10 cellular contexts compared by ENCODE assay signal in genomic region chr17:62869885-62870580, GRCh38.
DNase-seq lines count a peak whose midpoint lies in the region; ATAC-seq and TF ChIP-seq lines count a peak whose summit lies in the region.
"Had no signal": no experiment of that assay in that cellular context is flagged by ENCODE, and none has a peak within 500 bp of the region (broad histone marks: within the 10 kb centered on the region; RNA-seq: fewer than 3 reads in every experiment).

No MANE protein-coding gene starts in this region.

- no peak for TF ChIP-seq EP300 in ovary (IDR thresholded peaks at IDR 0.05)

- peak overlapping the region; percentile 50; the same call in 1 of the 2 replicates for H3K4me2 ChIP-seq in IMR-90 (ENCODE audit: low read depth, low read length)

- peaks cover 2% of the 10 kb centered on the region; the same call in 1 of the 2 replicates for H3K27me3 ChIP-seq in IMR-90 (ENCODE audit: control insufficient read depth, insufficient read depth, low read length)
- H3K27me3 ChIP-seq in iPS DF 6.9 (ENCODE audit: control insufficient read depth, insufficient read depth, low read length), result no peaks in the 10 kb centered on the region
- no peaks in the 10 kb centered on the region for H3K27me3 ChIP-seq in ovary

- TF ChIP-seq POLR2A in IMR-90 (IDR thresholded peaks at IDR 0.05; ENCODE audit: low read depth, low read length) (no peak), ovary (IDR thresholded peaks at IDR 0.05) (no peak)

- ATAC-seq in IMR-90 (ENCODE audit: low read depth), result peak; percentile 88
- peak; percentile 57 for ATAC-seq in activated T-helper 17 cell treated with anti-CD3 and anti-CD28 coated beads, Interleukin-2, amount 50 U/mL, for 72 hours (replicated peaks)
- no peak for ATAC-seq in HG03280 (IDR thresholded peaks at IDR 0.05; ENCODE audit: unreplicated experiment)

- H4K8ac ChIP-seq in IMR-90 (ENCODE audit: low read depth in 2 of 2, low read length in 2 of 2), result no peak overlapping the region

- no peak overlapping the region for H3K9ac ChIP-seq in IMR-90 (ENCODE audit: low read depth, low read length)

- no peak overlapping the region for H4K5ac ChIP-seq in IMR-90 (ENCODE audit: low read depth, low read length)

- no peak overlapping the region for H2AK9ac ChIP-seq in IMR-90 (replicated peaks; ENCODE audit: low read depth, low read length, poor library complexity)

- POLR2A ChIA-PET in IMR-90 (lab: Charles Lee; ENCODE audit: unreplicated experiment), result no interaction called here

- BruUV-seq in IMR-90 (replicated peaks; lab: Mats Ljungman, UMichigan), result no TSS peak

- no peak for TF ChIP-seq CTCF in IMR-90 (conservative IDR thresholded peaks at IDR 0.05; ENCODE audit: low read depth, low read length)
- no peak for TF ChIP-seq CTCF in ovary (IDR thresholded peaks at IDR 0.05)

- H2BK120ac ChIP-seq in IMR-90 (ENCODE audit: low read depth, low read length), result no peak overlapping the region

- H3K4me3 ChIP-seq in IMR-90 (ENCODE audit: insufficient read depth, low read depth, low read length) (no peak overlapping the region), iPS DF 6.9 (ENCODE audit: low read length) (no peak overlapping the region), ovary (no peak overlapping the region)

- dilution Hi-C loops in IMR-90 (cut with HindIII; ENCODE audit: low sequenced_read_pairs, unreplicated experiment), result no loop called here

- peaks cover 4% of the 10 kb centered on the region for H3K9me3 Mint-ChIP-seq in activated T-helper 17 cell treated with anti-CD3 and anti-CD28 coated beads, Interleukin-2, amount 50 U/mL, for 72 hours
- H3K9me3 Mint-ChIP-seq: activated T-cell treated with anti-CD3 and anti-CD28 coated beads, Interleukin-2, amount 50 U/mL, for 24 hours had no signal

- no peak overlapping the region for H3K27ac Mint-ChIP-seq in activated T-helper 17 cell treated with anti-CD3 and anti-CD28 coated beads, Interleukin-2, amount 50 U/mL, for 72 hours
- H3K27ac Mint-ChIP-seq: activated T-cell treated with anti-CD3 and anti-CD28 coated beads, Interleukin-2, amount 50 U/mL, for 24 hours had no signal

- peaks cover 38% of the 10 kb centered on the region for H3K27me3 Mint-ChIP-seq in activated T-helper 17 cell treated with anti-CD3 and anti-CD28 coated beads, Interleukin-2, amount 50 U/mL, for 72 hours

- intact Hi-C loops in IMR-90 (cut with micrococcal nuclease) (no loop called here), ovary (cut with DNase I) (no loop called here)

- H3K4me1 Mint-ChIP-seq in activated T-helper 17 cell treated with anti-CD3 and anti-CD28 coated beads, Interleukin-2, amount 50 U/mL, for 72 hours, result no peaks in the 10 kb centered on the region

- CTCF ChIA-PET in IMR-90 (lab: Yijun Ruan, JAX), result interaction anchor here (0.6 kb wide), 1 partner anchor 10 kb away, joined by 4 read pairs; no protein-coding TSS in a partner anchor

- H3K4ac ChIP-seq in IMR-90 (ENCODE audit: low read depth, low read length), result no peak overlapping the region

- no peak overlapping the region for H2BK15ac ChIP-seq in IMR-90 (ENCODE audit: low read depth, low read length)

- no peak overlapping the region for H2BK20ac ChIP-seq in IMR-90 (ENCODE audit: low read depth, low read length)

- H2AFZ ChIP-seq in IMR-90 (replicated peaks; ENCODE audit: low read length, poor library complexity), result peak overlapping the region; percentile 5

- no peak overlapping the region for H3K4me3 Mint-ChIP-seq in activated T-helper 17 cell treated with anti-CD3 and anti-CD28 coated beads, Interleukin-2, amount 50 U/mL, for 72 hours
- H3K4me3 Mint-ChIP-seq: activated T-cell treated with anti-CD3 and anti-CD28 coated beads, Interleukin-2, amount 50 U/mL, for 24 hours had no signal

- H3K9me3 ChIP-seq in IMR-90 (ENCODE audit: control insufficient read depth, insufficient read depth, low read length), result no peaks in the 10 kb centered on the region
- no peaks in the 10 kb centered on the region for H3K9me3 ChIP-seq in iPS DF 6.9 (ENCODE audit: control insufficient read depth, insufficient read depth, low read length)
- H3K9me3 ChIP-seq in ovary, result no peaks in the 10 kb centered on the region

- no peak overlapping the region for H2BK5ac ChIP-seq in IMR-90 (ENCODE audit: low read depth, low read length, poor library complexity, severe bottlenecking)

- H3K9me1 ChIP-seq in IMR-90 (ENCODE audit: insufficient read depth, low read length), result no peaks in the 10 kb centered on the region

- H3K18ac ChIP-seq in IMR-90 (ENCODE audit: low read depth, low read length), result no peak overlapping the region; the same call in 1 of the 2 replicates

- no peaks in the 10 kb centered on the region for H4K20me1 ChIP-seq in IMR-90 (ENCODE audit: insufficient read depth, low read length)

- no peak overlapping the region for H3K14ac ChIP-seq in IMR-90 (replicated peaks; ENCODE audit: low read depth, low read length)

- H2AK5ac ChIP-seq in IMR-90 (ENCODE audit: low read depth, low read length), result peak overlapping the region; percentile 79; the same call in 1 of the 2 replicates

- H3K56ac ChIP-seq in IMR-90 (ENCODE audit: extremely low read depth, insufficient read depth, low read length), result no peak overlapping the region

- H4K91ac ChIP-seq in IMR-90 (ENCODE audit: insufficient read depth, low read depth, low read length), result no peak overlapping the region

- 63% methylated on average over 3 of the region's 7 CpGs; no CpG with 5 or more reads in 1 of the 2 experiments for WGBS in IMR-90 (ENCODE audit: extremely low coverage in 2 of 2, insufficient read length in 1 of 2), 2 experiments
- WGBS in iPS DF 6.9 (ENCODE audit: insufficient coverage, insufficient read length), result no CpG with 5 or more reads among the region's 7 CpGs
- WGBS in ovary, 3 donors, result 61 to 66% (median 64%) methylated on average over 7 of the region's 7 CpGs

- no peaks in the 10 kb centered on the region for H3K36me3 Mint-ChIP-seq in activated T-helper 17 cell treated with anti-CD3 and anti-CD28 coated beads, Interleukin-2, amount 50 U/mL, for 72 hours (ENCODE audit: low read depth)

- H3K36me3 ChIP-seq in IMR-90 (ENCODE audit: control insufficient read depth, insufficient read depth, low read length) (no peaks in the 10 kb centered on the region), iPS DF 6.9 (ENCODE audit: control insufficient read depth, insufficient read depth, low read length) (no peaks in the 10 kb centered on the region), ovary (no peaks in the 10 kb centered on the region)

- H3K27ac ChIP-seq in IMR-90 (ENCODE audit: insufficient read depth, low read length), result no peak overlapping the region
- H3K27ac ChIP-seq in iPS DF 6.9 (ENCODE audit: low read length), result no peak overlapping the region
- H3K27ac ChIP-seq in ovary, result no peak overlapping the region

- H3K79me1 ChIP-seq in IMR-90 (ENCODE audit: low read depth in 1 of 2, low read length in 2 of 2), result no peaks in the 10 kb centered on the region

- no peak overlapping the region for H3K23ac ChIP-seq in IMR-90 (ENCODE audit: low read depth, low read length)

- DNase-seq in AG20443 (ENCODE audit: low spot score) (peak; percentile 79), IMR-90 (peak; percentile 88), iPS DF 6.9 (ENCODE audit: low read depth, low spot score) (peak; percentile 87), ovary (no peak), KG1 (lab: John Stamatoyannopoulos, UW) (no peak)
- no peak for DNase-seq in effector CD8-positive, alpha-beta T cell (lab: John Stamatoyannopoulos, UW)
- DNase-seq: activated T-cell treated with anti-CD3 and anti-CD28 coated beads, Interleukin-2, amount 50 U/mL, for 24 hours; kidney glomerular epithelial cell had no signal

- H3K4me1 ChIP-seq in IMR-90 (ENCODE audit: control insufficient read depth, insufficient read depth, low read length) (peaks cover 13% of the 10 kb centered on the region), iPS DF 6.9 (ENCODE audit: control insufficient read depth, insufficient read depth, low read length) (no peaks in the 10 kb centered on the region; the same call in 1 of the 2 replicates), ovary (ENCODE audit: insufficient read depth) (no peaks in the 10 kb centered on the region)

- in situ Hi-C loops in IMR-90 (cut with MboI; ENCODE audit: low sequenced_read_pairs), result no loop called here

- no peak for TF ChIP-seq RAD21 in IMR-90 (IDR thresholded peaks at IDR 0.05; ENCODE audit: low read length)

TF ChIP-seq in IMR-90, 13 proteins besides CTCF, POLR2A, EP300 and RAD21:
- no peak for TF ChIP-seq FOS (IDR thresholded peaks at IDR 0.05; ENCODE audit: low read depth, low read length)
- no peak for TF ChIP-seq USF2 (IDR thresholded peaks at IDR 0.05; ENCODE audit: low read depth, low read length)
- TF ChIP-seq MAFK (IDR thresholded peaks at IDR 0.05; ENCODE audit: low read depth, low read length), result no peak

Comparison
In these comparisons a context has a peak if more than half of its experiments do, and no peak if none do; other contexts are left out.
1. DNase-seq: peak in AG20443 (single experiment), IMR-90 (single experiment) and iPS DF 6.9 (single experiment); none in ovary (0 of 5), KG1 (single experiment) and effector CD8-positive, alpha-beta T cell (single experiment).